ENCODE assay signal across 35 cellular contexts in genomic region chr1:85480566-85480965, GRCh38.
"Had no signal": no experiment of that assay in that cellular context is flagged by ENCODE, and none has a peak within 500 bp of the region (broad histone marks: within the 10 kb centered on the region; RNA-seq: fewer than 3 reads in every experiment).

No MANE protein-coding gene starts in this region.

- DNase-seq: Karpas-422, Kasumi-1, MG63, MM.1S, MV-4-11, NCI-H1048, NCI-H1092, NCI-H1092 treated with DMSO at 0.1 percent for 48 hours, NCI-H1105, NCI-H1105 treated with DMSO at 0.1 percent for 48 hours, NCI-H1417, NCI-H1417 treated with DMSO at 0.1 percent for 48 hours, NCI-H1436, NCI-H1436 treated with DMSO at 0.1 percent for 48 hours, NCI-H146, NCI-H1694, NCI-H1694 treated with DMSO at 0.1 percent for 48 hours, NCI-H187, NCI-H187 treated with DMSO at 0.1 percent for 48 hours, NCI-H1930, NCI-H2029, NCI-H2029 treated with DMSO at 0.1 percent for 48 hours, NCI-H2081, NCI-H2081 treated with DMSO at 0.1 percent for 48 hours, NCI-H2107, NCI-H2171, NCI-H2171 treated with DMSO at 0.1 percent for 48 hours, NCI-H2227 treated with DMSO at 0.1 percent for 48 hours, NCI-H226, NCI-H345, NCI-H446, NCI-H446 treated with DMSO at 0.1 percent for 48 hours, NCI-H510A, NCI-H510A treated with DMSO at 0.1 percent for 48 hours, NCI-H524 had no signal
